ENCODE assay signal across 8 cellular contexts in genomic region chr2:230798769-230799399, GRCh38.
DNase-seq lines count a peak whose midpoint lies in the region; ATAC-seq and TF ChIP-seq lines count a peak whose summit lies in the region.

No MANE protein-coding gene starts in this region.

- TF ChIP-seq POLR2A in Peyer's patch (IDR thresholded peaks at IDR 0.05) (no peak), upper lobe of left lung (IDR thresholded peaks at IDR 0.05) (no peak)

- WGBS in upper lobe of left lung, 2 donors = 46% methylated on average over 4 of the region's 4 CpGs

- H3K4me3 ChIP-seq in Peyer's patch (no peak overlapping the region), upper lobe of left lung (no peak overlapping the region)
- no peak overlapping the region for H3K4me3 ChIP-seq in effector memory CD4-positive, alpha-beta T cell (ENCODE audit: insufficient read depth, low read depth, low read length, poor library complexity, severe bottlenecking)

- peak; percentile 32 to 86 (median 71) for TF ChIP-seq CTCF in Peyer's patch (IDR thresholded peaks at IDR 0.05)
- peak; percentile 41 to 65 (median 54) for TF ChIP-seq CTCF in upper lobe of left lung (IDR thresholded peaks at IDR 0.05)

- H3K36me3 ChIP-seq in Peyer's patch (peaks cover 0 to 33% (median 0%) of the 10 kb centered on the region in 3 donors), upper lobe of left lung (peaks cover 0 to 40% (median 19%) of the 10 kb centered on the region in 4 donors)
- H3K36me3 ChIP-seq in effector memory CD4-positive, alpha-beta T cell (ENCODE audit: control insufficient read depth, insufficient read depth, low read length) = peaks cover 18% of the 10 kb centered on the region

- TF ChIP-seq EP300 in upper lobe of left lung (IDR thresholded peaks at IDR 0.05) = no peak

- peak; percentile 47 for ATAC-seq in HG02885 (IDR thresholded peaks at IDR 0.05; ENCODE audit: poor library complexity, unreplicated experiment)
- ATAC-seq in upper lobe of left lung (ENCODE audit: low FRiP score in 2 of 2) = peak in 1 of 2 donors; percentile 51
- no peak for ATAC-seq in GM19395 (IDR thresholded peaks at IDR 0.05; ENCODE audit: unreplicated experiment)

- no peaks in the 10 kb centered on the region for H3K9me3 ChIP-seq in Peyer's patch
- no peaks in the 10 kb centered on the region for H3K9me3 ChIP-seq in upper lobe of left lung
- no peaks in the 10 kb centered on the region for H3K9me3 ChIP-seq in effector memory CD4-positive, alpha-beta T cell (ENCODE audit: control insufficient read depth, low read length)

- no peaks in the 10 kb centered on the region for H3K27me3 ChIP-seq in Peyer's patch
- no peaks in the 10 kb centered on the region for H3K27me3 ChIP-seq in upper lobe of left lung
- H3K27me3 ChIP-seq in effector memory CD4-positive, alpha-beta T cell (replicated peaks; ENCODE audit: control insufficient read depth, insufficient read depth, low read length, poor library complexity, severe bottlenecking) = no peaks in the 10 kb centered on the region

- H3K27ac ChIP-seq in Peyer's patch = peak overlapping the region in 1 of 4 donors; percentile 8
- no peak overlapping the region for H3K27ac ChIP-seq in upper lobe of left lung
- H3K27ac ChIP-seq in effector memory CD4-positive, alpha-beta T cell (ENCODE audit: insufficient read depth, low read length, poor library complexity, severe bottlenecking) = no peak overlapping the region

- DNase-seq in DMS79 treated with DMSO at 0.1 percent for 48 hours (lab: John Stamatoyannopoulos, UW) (peak; percentile 52), Peyer's patch (no peak), astrocyte of the hippocampus (ENCODE audit: low read depth, low spot score) (peak; percentile 80), kidney glomerular epithelial cell (lab: John Stamatoyannopoulos, UW) (peak; percentile 52), upper lobe of left lung (no peak)
- no peak for DNase-seq in effector memory CD4-positive, alpha-beta T cell

- H3K4me1 ChIP-seq in Peyer's patch = peaks cover 0 to 26% (median 3%) of the 10 kb centered on the region in 4 donors
- H3K4me1 ChIP-seq in upper lobe of left lung = peaks cover 13 to 33% (median 28%) of the 10 kb centered on the region in 4 donors
- H3K4me1 ChIP-seq in effector memory CD4-positive, alpha-beta T cell (ENCODE audit: control insufficient read depth, insufficient read depth, low read length, poor library complexity, severe bottlenecking) = peaks cover 32% of the 10 kb centered on the region

Comparison
In these comparisons a context has a peak if more than half of its experiments do, and no peak if none do; other contexts are left out.
1. DNase-seq: peak in DMS79 treated with DMSO at 0.1 percent for 48 hours (single experiment), astrocyte of the hippocampus (single experiment) and kidney glomerular epithelial cell (single experiment); none in Peyer's patch (0 of 3), upper lobe of left lung (0 of 2) and effector memory CD4-positive, alpha-beta T cell (0 of 3).